ENCODE assay signal across 12 cellular contexts in genomic region chr1:211036701-211037494, GRCh38.
DNase-seq lines count a peak whose midpoint lies in the region; ATAC-seq and TF ChIP-seq lines count a peak whose summit lies in the region.
"Had no signal": no experiment of that assay in that cellular context is flagged by ENCODE, and none has a peak within 500 bp of the region (broad histone marks: within the 10 kb centered on the region; RNA-seq: fewer than 3 reads in every experiment).

No MANE protein-coding gene starts in this region.

- in situ Hi-C loops in gastrocnemius medialis (cut with MboI; ENCODE audit: low sequenced_read_pairs in 4 of 4), result no loop called here
- in situ Hi-C loops in KBM-7 (cut with MboI; ENCODE audit: low pct_unique_long_range_greater_than_20kb, low sequenced_read_pairs), result no loop called here

- DNase-seq in A172 (ENCODE audit: low spot score) (peak; percentile 99), EL (peak; percentile 98), RPMI7951 (ENCODE audit: low read depth) (peak; percentile 96), fibroblast of peridontal ligament (ENCODE audit: extremely low read depth) (peak; percentile 70), gastrocnemius medialis (no peak), KBM-7 (no peak)
- DNase-seq: DND-41; NCI-H2029; pancreas; stimulated activated naive CD4-positive, alpha-beta T cell had no signal

- no peak overlapping the region for H3K27ac ChIP-seq in gastrocnemius medialis
- H3K27ac ChIP-seq: pancreas had no signal

- intact Hi-C loops in gastrocnemius medialis (cut with DNase I; ENCODE audit: low total_unique reads), result no loop called here

- H3K4me1 ChIP-seq in gastrocnemius medialis, result no peaks in the 10 kb centered on the region
- H3K4me1 ChIP-seq: pancreas had no signal

- no peak for TF ChIP-seq POLR2A in gastrocnemius medialis (IDR thresholded peaks at IDR 0.05)

- no peaks in the 10 kb centered on the region for H3K36me3 ChIP-seq in gastrocnemius medialis
- H3K36me3 ChIP-seq: pancreas had no signal

- H3K4me3 ChIP-seq in gastrocnemius medialis, result no peak overlapping the region
- H3K4me3 ChIP-seq: pancreas had no signal

- ATAC-seq in HG03280 (IDR thresholded peaks at IDR 0.05; ENCODE audit: unreplicated experiment) (no peak), gastrocnemius medialis (no peak), HG03565 (IDR thresholded peaks at IDR 0.05; ENCODE audit: unreplicated experiment) (no peak)

- H3K27me3 ChIP-seq in gastrocnemius medialis, result no peaks in the 10 kb centered on the region
- H3K27me3 ChIP-seq: pancreas had no signal

- TF ChIP-seq CTCF in gastrocnemius medialis (IDR thresholded peaks at IDR 0.05 in 4 of 5, conservative IDR thresholded peaks at IDR 0.05 in 1 of 5), result no peak

- no peaks in the 10 kb centered on the region for H3K9me3 ChIP-seq in gastrocnemius medialis
- H3K9me3 ChIP-seq: pancreas had no signal

Comparison
In these comparisons a context has a peak if more than half of its experiments do, and no peak if none do; other contexts are left out.
1. DNase-seq: peak in A172 (single experiment), EL (single experiment), RPMI7951 (single experiment) and fibroblast of peridontal ligament (single experiment); none in gastrocnemius medialis (0 of 2) and KBM-7 (single experiment).